In the genomic region with DNA sequence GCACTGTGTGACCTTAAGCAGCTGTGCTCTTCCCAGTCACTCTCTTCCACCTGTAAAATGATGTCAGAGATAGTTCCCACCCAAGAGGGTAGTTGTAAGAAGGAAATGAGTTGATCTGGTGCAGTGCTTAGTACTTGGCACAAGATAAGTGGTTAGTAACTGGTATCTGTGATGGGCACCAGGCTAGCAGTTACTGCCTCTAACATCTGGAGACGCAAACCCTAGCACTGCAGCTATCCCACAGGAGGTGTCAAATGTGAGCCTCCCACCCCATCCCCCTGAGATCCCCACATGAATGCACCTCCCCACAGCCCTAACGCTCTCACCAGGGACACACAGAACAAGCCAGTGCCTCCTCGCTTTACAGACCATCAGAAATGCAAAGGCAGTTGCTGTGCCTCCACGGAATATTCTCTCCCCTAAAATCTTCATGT, we compare ENCODE assay signal across 1 cellular context.
TF ChIP-seq lines count a peak whose summit lies in the region.

No MANE protein-coding gene starts in this region.

TF ChIP-seq in GM12891, 5 proteins besides CTCF, POLR2A, EP300 and RAD21:
- TF ChIP-seq SPI1 (IDR thresholded peaks at IDR 0.05; ENCODE audit: low read depth, low read length) (no peak), TAF1 (IDR thresholded peaks at IDR 0.05; ENCODE audit: low read depth, low read length) (no peak), POLR2AphosphoS5 (IDR thresholded peaks at IDR 0.05; ENCODE audit: low read depth, low read length) (no peak), PAX5 (IDR thresholded peaks at IDR 0.05; ENCODE audit: insufficient read depth, low read length, severe bottlenecking) (no peak), POU2F2 (IDR thresholded peaks at IDR 0.05; ENCODE audit: low read depth, low read length) (no peak)
